8 cellular contexts compared by ENCODE assay signal in the genomic region with DNA sequence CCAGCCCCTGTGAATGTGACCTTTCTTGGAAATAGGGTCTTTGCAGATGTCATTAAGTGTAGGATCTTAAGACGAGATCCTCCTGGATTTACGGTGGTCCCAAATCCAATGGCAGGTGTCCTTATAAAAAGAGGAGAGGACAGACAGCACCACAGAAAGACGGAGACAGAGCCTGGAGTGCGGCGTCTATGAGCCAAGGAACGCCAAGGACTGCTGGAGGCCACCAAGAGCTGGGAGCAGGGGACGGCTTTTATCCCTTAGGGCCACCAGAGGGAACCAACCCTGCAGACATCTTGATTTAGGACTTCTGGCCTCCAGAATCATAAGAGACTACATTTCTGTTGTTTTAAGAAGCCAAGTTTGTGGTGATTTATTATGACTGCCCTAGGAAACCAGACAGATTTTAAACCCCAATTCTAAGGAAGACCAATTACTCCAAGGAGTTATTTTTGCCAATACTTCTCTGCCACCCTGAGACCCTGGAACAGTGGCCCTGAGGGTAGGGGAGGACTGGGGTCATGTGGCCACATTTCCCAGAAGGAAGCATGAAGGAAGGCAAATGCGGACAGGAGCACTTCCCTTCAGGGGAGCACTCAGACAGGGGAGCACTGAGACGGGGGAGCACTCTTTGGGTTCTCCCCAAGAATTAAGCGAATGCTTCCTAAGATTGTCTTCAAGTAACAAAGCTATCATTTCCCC.
DNase-seq lines count a peak whose midpoint lies in the region; ATAC-seq and TF ChIP-seq lines count a peak whose summit lies in the region.

No MANE protein-coding gene starts in this region.

- no peaks in the 10 kb centered on the region for H4K20me1 ChIP-seq in smooth muscle cell (ENCODE audit: low read depth)

- H3K79me2 ChIP-seq in smooth muscle cell (ENCODE audit: low read depth), result no peaks in the 10 kb centered on the region

- H3K36me3 ChIP-seq in esophagus muscularis mucosa (peaks cover 0 to 24% (median under 1%) of the 10 kb centered on the region in 4 donors), smooth muscle cell (ENCODE audit: low read depth) (no peaks in the 10 kb centered on the region)

- peak; percentile 8 for DNase-seq in NCI-H146 (lab: John Stamatoyannopoulos, UW)
- DNase-seq in NCI-H146 treated with DMSO at 0.1 percent for 48 hours (lab: John Stamatoyannopoulos, UW; ENCODE audit: unreplicated experiment), result no peak
- peak; percentile 14 for DNase-seq in NCI-H460 (ENCODE audit: extremely low read depth, low read depth)
- no peak for DNase-seq in esophagus muscularis mucosa (ENCODE audit: extremely low spot score)
- DNase-seq in smooth muscle cell (lab: John Stamatoyannopoulos, UW; ENCODE audit: unreplicated experiment), result no peak
- no peak for DNase-seq in activated effector memory CD4-positive, alpha-beta T cell treated with Interleukin-2 at 50 U/mL for 16 hours
- DNase-seq in NCI-H446 (lab: John Stamatoyannopoulos, UW), result no peak

- intact Hi-C loops in esophagus muscularis mucosa (cut with DNase I), result no loop called here

- no peak for ATAC-seq in HG03439 (IDR thresholded peaks at IDR 0.05; ENCODE audit: unreplicated experiment)

- H3K4me3 ChIP-seq in esophagus muscularis mucosa (no peak overlapping the region), smooth muscle cell (no peak overlapping the region)

- H3K27me3 ChIP-seq in esophagus muscularis mucosa (no peaks in the 10 kb centered on the region), smooth muscle cell (ENCODE audit: low read depth) (no peaks in the 10 kb centered on the region)

- peak overlapping the region in 3 of 4 donors; percentile 6 to 66 (median 28) for H3K27ac ChIP-seq in esophagus muscularis mucosa (replicated peaks in 1 of 4)
- no peak overlapping the region for H3K27ac ChIP-seq in smooth muscle cell (ENCODE audit: low read depth)

- TF ChIP-seq POLR2A in esophagus muscularis mucosa (IDR thresholded peaks at IDR 0.05; ENCODE audit: low read depth), result no peak

- H2AFZ ChIP-seq in smooth muscle cell (ENCODE audit: low read depth), result no peak overlapping the region

- no peaks in the 10 kb centered on the region for H3F3A ChIP-seq in smooth muscle cell (ENCODE audit: low read depth)

- H3K9me3 ChIP-seq in esophagus muscularis mucosa (no peaks in the 10 kb centered on the region), smooth muscle cell (replicated peaks; ENCODE audit: low read depth) (no peaks in the 10 kb centered on the region)

- peaks cover 0 to 67% (median 59%) of the 10 kb centered on the region in 4 donors for H3K4me1 ChIP-seq in esophagus muscularis mucosa
- peaks cover 13% of the 10 kb centered on the region for H3K4me1 ChIP-seq in smooth muscle cell (ENCODE audit: low read depth)

- TF ChIP-seq EP300 in esophagus muscularis mucosa (IDR thresholded peaks at IDR 0.05), result no peak

- TF ChIP-seq CTCF in esophagus muscularis mucosa (IDR thresholded peaks at IDR 0.05) (peak; percentile 37 to 51 (median 43)), smooth muscle cell (IDR thresholded peaks at IDR 0.05; ENCODE audit: borderline replicate concordance, insufficient read depth, poor library complexity, severe bottlenecking) (peak; percentile 37)

- H3K9ac ChIP-seq in smooth muscle cell (ENCODE audit: low read depth), result no peak overlapping the region

- WGBS in esophagus muscularis mucosa, result 81% methylated on average over 10 of the region's 10 CpGs
- WGBS in smooth muscle cell (ENCODE audit: low lambda C conversion rate), result 89% methylated on average over 10 of the region's 10 CpGs

- no peak overlapping the region for H3K4me2 ChIP-seq in smooth muscle cell

Comparison
In these comparisons a context has a peak if more than half of its experiments do, and no peak if none do; other contexts are left out.
1. DNase-seq: peak in NCI-H146 (single experiment) and NCI-H460 (single experiment); none in NCI-H146 treated with DMSO at 0.1 percent for 48 hours (single experiment), esophagus muscularis mucosa (single experiment), smooth muscle cell (single experiment), activated effector memory CD4-positive, alpha-beta T cell treated with Interleukin-2 at 50 U/mL for 16 hours (single experiment) and NCI-H446 (0 of 2).